ENCODE assay signal across 8 cellular contexts in the genomic region with DNA sequence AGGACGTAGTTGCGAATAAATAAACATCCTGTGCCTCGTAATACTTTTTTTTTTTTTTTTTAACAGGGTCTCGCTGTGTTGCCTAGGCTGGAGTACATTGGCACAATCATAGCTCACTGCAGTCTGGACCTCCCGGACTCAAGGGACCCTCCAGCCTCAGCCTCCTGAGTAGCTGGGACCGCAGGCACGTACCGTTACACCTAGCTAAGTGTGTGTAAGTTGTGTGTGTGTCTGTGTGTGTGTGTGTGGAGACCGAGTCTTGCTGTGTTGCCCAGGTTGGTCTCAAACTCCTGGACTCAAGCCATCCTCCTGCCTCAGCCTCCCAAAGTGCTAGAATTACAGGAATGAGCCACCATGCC. TPM values are rescaled to one million over a fixed set of nuclear protein-coding genes. Genes with fewer than 3 reads are reported as not detected.
DNase-seq lines count a peak whose midpoint lies in the region; ATAC-seq, FAIRE-seq and TF ChIP-seq lines count a peak whose summit lies in the region.

No MANE protein-coding gene starts in this region.

- TF ChIP-seq POLR2A in H54 (IDR thresholded peaks at IDR 0.05; ENCODE audit: low read depth, low read length), result no peak

- CTCF ChIA-PET in activated CD8-positive, alpha-beta T cell treated with anti-CD3 and anti-CD28 coated beads for 36 hours (lab: Charles Lee), result interaction anchor here (1.4 kb wide), 1 partner anchor 41 kb away, joined by 3 read pairs; no protein-coding TSS in a partner anchor

- H3F3A ChIP-seq in GM23338 (replicated peaks; ENCODE audit: low read depth) (no peaks in the 10 kb centered on the region), smooth muscle cell (ENCODE audit: low read depth) (peaks cover 10% of the 10 kb centered on the region)

- ATAC-seq in GM23338 (peak; percentile 16), right cardiac atrium (peak; percentile 14 to 27)
- peak; percentile 12 for ATAC-seq in activated CD8-positive, alpha-beta T cell treated with anti-CD3 and anti-CD28 coated beads for 36 hours

- TF ChIP-seq CTCF in GM23338 (conservative IDR thresholded peaks at IDR 0.05; ENCODE audit: low read depth in 2 of 2) (no peak), smooth muscle cell (IDR thresholded peaks at IDR 0.05; ENCODE audit: borderline replicate concordance, insufficient read depth, poor library complexity, severe bottlenecking) (no peak)
- TF ChIP-seq CTCF in activated CD8-positive, alpha-beta T cell treated with anti-CD3 and anti-CD28 coated beads for 36 hours (IDR thresholded peaks at IDR 0.05), result no peak

- H3K27me3 Mint-ChIP-seq in GM23338 (ENCODE audit: insufficient read depth, low read depth, poor library complexity), result peaks cover 12% of the 10 kb centered on the region
- no peaks in the 10 kb centered on the region for H3K27me3 Mint-ChIP-seq in activated CD8-positive, alpha-beta T cell treated with anti-CD3 and anti-CD28 coated beads for 36 hours

- peaks cover 4% of the 10 kb centered on the region; the same call in 1 of the 2 replicates for H3K9me2 ChIP-seq in GM23338 (ENCODE audit: insufficient read depth)

- H3K9me3 Mint-ChIP-seq in GM23338, result no peaks in the 10 kb centered on the region
- no peaks in the 10 kb centered on the region for H3K9me3 Mint-ChIP-seq in activated CD8-positive, alpha-beta T cell treated with anti-CD3 and anti-CD28 coated beads for 36 hours

- H3K4me3 ChIP-seq in GM23338 (peak overlapping the region; percentile 58), right cardiac atrium (ENCODE audit: low read length) (peak overlapping the region; percentile 72), smooth muscle cell (peak overlapping the region; percentile 70)

- H3K9me3 ChIP-seq in right cardiac atrium (ENCODE audit: control insufficient read depth, low read length) (no peaks in the 10 kb centered on the region), smooth muscle cell (replicated peaks; ENCODE audit: low read depth) (no peaks in the 10 kb centered on the region)

- peaks cover 5% of the 10 kb centered on the region for H3K4me1 Mint-ChIP-seq in GM23338
- H3K4me1 Mint-ChIP-seq in activated CD8-positive, alpha-beta T cell treated with anti-CD3 and anti-CD28 coated beads for 36 hours (ENCODE audit: low read depth), result peaks cover 9% of the 10 kb centered on the region

- H3K4me1 ChIP-seq in GM23338 (ENCODE audit: insufficient read depth) (no peaks in the 10 kb centered on the region), right cardiac atrium (ENCODE audit: control insufficient read depth, insufficient read depth, low read length) (peaks cover 2% of the 10 kb centered on the region), smooth muscle cell (ENCODE audit: low read depth) (peaks cover 5% of the 10 kb centered on the region)

- FAIRE-seq in H54 (lab: Jason Lieb, UNC), result no peak

- H3K27ac ChIP-seq in GM23338 (ENCODE audit: low read depth), result peak overlapping the region; percentile 48; the same call in 1 of the 2 replicates
- H3K27ac ChIP-seq in right cardiac atrium (ENCODE audit: low read length), result peak overlapping the region; percentile 85
- peak overlapping the region; percentile 87 for H3K27ac ChIP-seq in smooth muscle cell (ENCODE audit: low read depth)

- H3K4me2 ChIP-seq in GM23338, result peak overlapping the region; percentile 77
- H3K4me2 ChIP-seq in smooth muscle cell, result peak overlapping the region; percentile 88

- POLR2A ChIA-PET in activated CD8-positive, alpha-beta T cell treated with anti-CD3 and anti-CD28 coated beads for 36 hours (lab: Charles Lee), result no interaction called here

- H4K20me1 ChIP-seq in GM23338 (replicated peaks; ENCODE audit: insufficient read depth) (no peaks in the 10 kb centered on the region), smooth muscle cell (ENCODE audit: low read depth) (no peaks in the 10 kb centered on the region)

- H3K36me3 Mint-ChIP-seq in GM23338 (ENCODE audit: low read depth), result peaks cover 7% of the 10 kb centered on the region; the same call in 1 of the 3 replicates
- no peaks in the 10 kb centered on the region for H3K36me3 Mint-ChIP-seq in activated CD8-positive, alpha-beta T cell treated with anti-CD3 and anti-CD28 coated beads for 36 hours (ENCODE audit: low read depth)

- no peak for DNase-seq in GM23338 (ENCODE audit: low spot score)
- no peak for DNase-seq in activated CD8-positive, alpha-beta T cell treated with anti-CD3 and anti-CD28 coated beads for 36 hours
- peak in 1 of 3 donors; percentile 23 for DNase-seq in right cardiac atrium
- no peak for DNase-seq in smooth muscle cell (lab: John Stamatoyannopoulos, UW; ENCODE audit: unreplicated experiment)
- DNase-seq in stimulated activated CD4-positive, alpha-beta T cell treated with anti-CD3 and anti-CD28 coated beads, Interleukin-1b, Interleukin-23, amount 100 ng/mL, for 48 hours, result no peak
- no peak for DNase-seq in NCI-H1930 (lab: John Stamatoyannopoulos, UW)
- DNase-seq in H54 (ENCODE audit: insufficient read length, low spot score), result no peak
- no peak for DNase-seq in NCI-H510A (lab: John Stamatoyannopoulos, UW)

- H3K9ac ChIP-seq in smooth muscle cell (ENCODE audit: low read depth), result peak overlapping the region; percentile 92

- H3K36me3 ChIP-seq in GM23338 (ENCODE audit: insufficient read depth) (no peaks in the 10 kb centered on the region), smooth muscle cell (ENCODE audit: low read depth) (no peaks in the 10 kb centered on the region)

- peaks cover 17% of the 10 kb centered on the region for H3K79me2 ChIP-seq in GM23338 (replicated peaks; ENCODE audit: insufficient read depth)
- peaks cover 40% of the 10 kb centered on the region for H3K79me2 ChIP-seq in smooth muscle cell (ENCODE audit: low read depth)

- H2AFZ ChIP-seq in GM23338, result peak overlapping the region; percentile 85
- H2AFZ ChIP-seq in smooth muscle cell (ENCODE audit: low read depth), result peak overlapping the region; percentile 98

- H3K4me3 Mint-ChIP-seq in GM23338, result peak overlapping the region; percentile 87
- peak overlapping the region; percentile 73 for H3K4me3 Mint-ChIP-seq in activated CD8-positive, alpha-beta T cell treated with anti-CD3 and anti-CD28 coated beads for 36 hours

- intact Hi-C loops in activated CD8-positive, alpha-beta T cell treated with anti-CD3 and anti-CD28 coated beads for 36 hours (cut with micrococcal nuclease), result no loop called here
- intact Hi-C loops in right cardiac atrium (cut with DNase I), result no loop called here

- H3K27me3 ChIP-seq in GM23338 (ENCODE audit: insufficient read depth) (no peaks in the 10 kb centered on the region), right cardiac atrium (ENCODE audit: control insufficient read depth, insufficient read depth) (no peaks in the 10 kb centered on the region), smooth muscle cell (ENCODE audit: low read depth) (no peaks in the 10 kb centered on the region)

- WGBS in right cardiac atrium, result 54% methylated on average over 9 of the region's 9 CpGs
- 69% methylated on average over 9 of the region's 9 CpGs for WGBS in smooth muscle cell (ENCODE audit: low lambda C conversion rate)

- H3K27ac Mint-ChIP-seq in GM23338, result peak overlapping the region; percentile 95
- peak overlapping the region; percentile 74 for H3K27ac Mint-ChIP-seq in activated CD8-positive, alpha-beta T cell treated with anti-CD3 and anti-CD28 coated beads for 36 hours

TF ChIP-seq in GM23338, 12 proteins besides CTCF, POLR2A, EP300 and RAD21 (continues in another document):
- TF ChIP-seq NANOG (IDR thresholded peaks at IDR 0.05; ENCODE audit: borderline replicate concordance), result no peak
- TF ChIP-seq POLR2AphosphoS5 (IDR thresholded peaks at IDR 0.05; ENCODE audit: low read depth), result no peak
- TF ChIP-seq JUNB (IDR thresholded peaks at IDR 0.05; ENCODE audit: unreplicated experiment), result no peak
- TF ChIP-seq, protein P1, sequence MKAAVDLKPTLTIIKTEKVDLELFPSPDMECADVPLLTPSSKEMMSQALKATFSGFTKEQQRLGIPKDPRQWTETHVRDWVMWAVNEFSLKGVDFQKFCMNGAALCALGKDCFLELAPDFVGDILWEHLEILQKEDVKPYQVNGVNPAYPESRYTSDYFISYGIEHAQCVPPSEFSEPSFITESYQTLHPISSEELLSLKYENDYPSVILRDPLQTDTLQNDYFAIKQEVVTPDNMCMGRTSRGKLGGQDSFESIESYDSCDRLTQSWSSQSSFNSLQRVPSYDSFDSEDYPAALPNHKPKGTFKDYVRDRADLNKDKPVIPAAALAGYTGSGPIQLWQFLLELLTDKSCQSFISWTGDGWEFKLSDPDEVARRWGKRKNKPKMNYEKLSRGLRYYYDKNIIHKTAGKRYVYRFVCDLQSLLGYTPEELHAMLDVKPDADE (IDR thresholded peaks at IDR 0.05), result no peak
- no peak for TF ChIP-seq CREB1 (CRISPR knock-in tag; IDR thresholded peaks at IDR 0.05; ENCODE audit: low read depth)

RNA-seq across cellular contexts. Expression of a gene that starts 0.6 kb away (rescaled TPM):
- total RNA-seq in GM23338 (2014; rRNA removed; shearing (Covaris generic)), result 30.8 and 39.4 TPM in 2 replicates
- polyA plus RNA-seq in GM23338 (2016; fragmentation: Nextera tagmentation; extraction: Ambion mirVana) (29.3 and 42.4 TPM in 2 replicates), right cardiac atrium (51.0 TPM), smooth muscle cell (74.7 and 97.1 TPM in 2 replicates)
- 1 to 10 TPM; 3.5 to 3.7 TPM for total RNA-seq in activated CD8-positive, alpha-beta T cell treated with anti-CD3 and anti-CD28 coated beads for 36 hours
- total RNA-seq in right cardiac atrium (10 to 100 TPM; 47.6 to 69.0 (median 61.4) TPM), smooth muscle cell (116 and 121 TPM in 2 replicates)

RNA-seq across cellular contexts. Expression of a gene that starts 39.2 kb away (rescaled TPM):
- 1.6 and 2.5 TPM in 2 replicates for total RNA-seq in GM23338 (2014; rRNA removed; shearing (Covaris generic))
- polyA plus RNA-seq in GM23338 (2016; fragmentation: Nextera tagmentation; extraction: Ambion mirVana), result 1.4 and 1.6 TPM in 2 replicates
- total RNA-seq in activated CD8-positive, alpha-beta T cell treated with anti-CD3 and anti-CD28 coated beads for 36 hours, result not detected
- total RNA-seq in right cardiac atrium, result 1 to 10 TPM; 1.0 to 1.9 (median 1.4) TPM
- polyA plus RNA-seq in right cardiac atrium, result 1.8 TPM
- total RNA-seq in smooth muscle cell, result 0.13 TPM in 1 of 2 replicates, not detected in the other
- polyA plus RNA-seq in smooth muscle cell, result not detected in 2 replicates

RNA-seq across cellular contexts. Expression of a gene that starts 50.3 kb away (rescaled TPM):
- not detected in 2 replicates for total RNA-seq in GM23338 (2014; rRNA removed; shearing (Covaris generic))
- polyA plus RNA-seq in GM23338 (2016; fragmentation: Nextera tagmentation; extraction: Ambion mirVana) (not detected in 2 replicates), right cardiac atrium (1.4 TPM), smooth muscle cell (not detected in 2 replicates)
- total RNA-seq in activated CD8-positive, alpha-beta T cell treated with anti-CD3 and anti-CD28 coated beads for 36 hours, result not detected
- total RNA-seq in right cardiac atrium (1 to 10 TPM; 1.2 to 3.8 (median 2.6) TPM), smooth muscle cell (not detected in 2 replicates)
